Comparison of ENCODE assay signal across 8 cellular contexts in genomic region chr16:20901441-20902112, GRCh38. TPM values are rescaled to one million over a fixed set of nuclear protein-coding genes. Genes with fewer than 3 reads are reported as not detected.
DNase-seq lines count a peak whose midpoint lies in the region; ATAC-seq and TF ChIP-seq lines count a peak whose summit lies in the region.

No MANE protein-coding gene starts in this region.

- peaks cover 2% of the 10 kb centered on the region for H3K9me3 Mint-ChIP-seq in activated CD4-positive, alpha-beta T cell treated with anti-CD3 and anti-CD28 coated beads, Interleukin-2, amount 10 ng/mL, durations not matched to agents 7 days and 5 days

- H3K4me1 ChIP-seq in BLaER1 (peaks cover 66% of the 10 kb centered on the region), mononuclear cell (ENCODE audit: insufficient read depth, low read length) (peaks cover 68% of the 10 kb centered on the region), thyroid gland (peaks cover 24 to 61% of the 10 kb centered on the region in 2 donors)

- intact Hi-C loops in thyroid gland (cut with DNase I), result loop anchor here (10.0 kb wide), 1 partner anchor 47 kb away; no protein-coding TSS in a partner anchor

- TF ChIP-seq POLR2A in NB4 (IDR thresholded peaks at IDR 0.05; ENCODE audit: extremely low read depth, insufficient read length) (no peak), thyroid gland (IDR thresholded peaks at IDR 0.05) (peak in 1 of 2 donors; percentile 7)

- no peaks in the 10 kb centered on the region for H3K27me3 ChIP-seq in BLaER1
- no peaks in the 10 kb centered on the region for H3K27me3 ChIP-seq in mononuclear cell (ENCODE audit: insufficient read depth, low read length)
- H3K27me3 ChIP-seq in thyroid gland, result no peaks in the 10 kb centered on the region

- H3K4me3 ChIP-seq in BLaER1 (peak overlapping the region; percentile 88), NB4 (ENCODE audit: low read depth, low read length) (peak overlapping the region; percentile 84), epithelial cell of proximal tubule (ENCODE audit: low read depth, low read length) (peak overlapping the region; percentile 89), mononuclear cell (ENCODE audit: low read length) (peak overlapping the region; percentile 86), thyroid gland (replicated peaks in 1 of 3) (peak overlapping the region; percentile 40 to 89 (median 63))

- H3K9me3 ChIP-seq in BLaER1 (no peaks in the 10 kb centered on the region), mononuclear cell (ENCODE audit: low read depth, low read length) (no peaks in the 10 kb centered on the region), thyroid gland (no peaks in the 10 kb centered on the region)

- DNase-seq in NB4 (ENCODE audit: low read depth), result peak; percentile 73
- peak; percentile 15 for DNase-seq in activated CD4-positive, alpha-beta T cell treated with anti-CD3 and anti-CD28 coated beads, Interleukin-2, amount 10 ng/mL, durations not matched to agents 7 days and 5 days
- DNase-seq in epithelial cell of proximal tubule (ENCODE audit: low read depth), result no peak
- peak; percentile 53 to 56 for DNase-seq in thyroid gland

- peaks cover 39% of the 10 kb centered on the region for H3K36me3 Mint-ChIP-seq in activated CD4-positive, alpha-beta T cell treated with anti-CD3 and anti-CD28 coated beads, Interleukin-2, amount 10 ng/mL, durations not matched to agents 7 days and 5 days (ENCODE audit: low read depth)

- H3K9ac ChIP-seq in BLaER1, result peak overlapping the region; percentile 96

- CTCF ChIA-PET in activated CD4-positive, alpha-beta T cell treated with anti-CD3 and anti-CD28 coated beads, Interleukin-2, amount 10 ng/mL, durations not matched to agents 7 days and 5 days (lab: Charles Lee), result no interaction called here

- ATAC-seq in GM18907 (IDR thresholded peaks at IDR 0.05; ENCODE audit: unreplicated experiment), result peak; percentile 43
- no peak for ATAC-seq in HG03469 (IDR thresholded peaks at IDR 0.05; ENCODE audit: unreplicated experiment)

- H3K27ac ChIP-seq in BLaER1, result peak overlapping the region; percentile 97
- H3K27ac ChIP-seq in thyroid gland, result peak overlapping the region; percentile 92 to 97 (median 95)

- H4K20me1 ChIP-seq in BLaER1, result peaks cover 8% of the 10 kb centered on the region; the same call in 1 of the 2 replicates

- POLR2A ChIA-PET in activated CD4-positive, alpha-beta T cell treated with anti-CD3 and anti-CD28 coated beads, Interleukin-2, amount 10 ng/mL, durations not matched to agents 7 days and 5 days (lab: Charles Lee), result interaction anchor here (0.6 kb wide), 1 partner anchor 8 kb away, joined by 3 read pairs; no protein-coding TSS in a partner anchor

- peak overlapping the region; percentile 99 for H3K27ac Mint-ChIP-seq in activated CD4-positive, alpha-beta T cell treated with anti-CD3 and anti-CD28 coated beads, Interleukin-2, amount 10 ng/mL, durations not matched to agents 7 days and 5 days

- H3K27me3 Mint-ChIP-seq in activated CD4-positive, alpha-beta T cell treated with anti-CD3 and anti-CD28 coated beads, Interleukin-2, amount 10 ng/mL, durations not matched to agents 7 days and 5 days, result no peaks in the 10 kb centered on the region

- 21 to 35% methylated on average over 27 of the region's 27 CpGs for whole genome bisulfite sequencing in thyroid gland, 2 donors

- peak overlapping the region; percentile 91 for H3K4me2 ChIP-seq in BLaER1

- H3K4me1 Mint-ChIP-seq in activated CD4-positive, alpha-beta T cell treated with anti-CD3 and anti-CD28 coated beads, Interleukin-2, amount 10 ng/mL, durations not matched to agents 7 days and 5 days, result peaks cover 79% of the 10 kb centered on the region

- H3K36me3 ChIP-seq in BLaER1, result peaks cover 13% of the 10 kb centered on the region; the same call in 1 of the 2 replicates
- H3K36me3 ChIP-seq in thyroid gland, result no peaks in the 10 kb centered on the region

- no peak for TF ChIP-seq CTCF in NB4 (IDR thresholded peaks at IDR 0.05; ENCODE audit: low read depth, low read length)
- no peak for TF ChIP-seq CTCF in epithelial cell of proximal tubule (conservative IDR thresholded peaks at IDR 0.05; ENCODE audit: low read depth, low read length)
- TF ChIP-seq CTCF in thyroid gland (IDR thresholded peaks at IDR 0.05), result no peak

- H3K4me3 Mint-ChIP-seq in activated CD4-positive, alpha-beta T cell treated with anti-CD3 and anti-CD28 coated beads, Interleukin-2, amount 10 ng/mL, durations not matched to agents 7 days and 5 days, result peak overlapping the region; percentile 89

RNA-seq across cellular contexts. Expression of gene LYRM1, which starts 1.0 kb away (rescaled TPM):
- total RNA-seq in activated CD4-positive, alpha-beta T cell treated with anti-CD3 and anti-CD28 coated beads, Interleukin-2, amount 10 ng/mL, durations not matched to agents 7 days and 5 days, result 10 to 100 TPM; 21.7 to 26.7 TPM
- total RNA-seq in epithelial cell of proximal tubule (23.8 and 32.8 TPM in 2 replicates), mononuclear cell (22.7 TPM), thyroid gland (10 to 100 TPM; 32.8 to 43.7 (median 41.0) TPM)

RNA-seq across cellular contexts. Expression of gene DCUN1D3, which starts 1.4 kb away (rescaled TPM):
- total RNA-seq in activated CD4-positive, alpha-beta T cell treated with anti-CD3 and anti-CD28 coated beads, Interleukin-2, amount 10 ng/mL, durations not matched to agents 7 days and 5 days, result 10 to 100 TPM in 1 of 2 experiments, 1 to 10 TPM in 1; 9.9 to 10.8 TPM
- total RNA-seq in epithelial cell of proximal tubule (7.2 and 7.5 TPM in 2 replicates), mononuclear cell (7.1 TPM), thyroid gland (10 to 100 TPM; 10.3 to 13.7 (median 11.8) TPM)
